Comparison of ENCODE assay signal across 8 cellular contexts in genomic region chr12:107027304-107028053, GRCh38. TPM values are rescaled to one million over a fixed set of nuclear protein-coding genes. Genes with fewer than 3 reads are reported as not detected.
DNase-seq lines count a peak whose midpoint lies in the region; ATAC-seq, FAIRE-seq and TF ChIP-seq lines count a peak whose summit lies in the region.

No MANE protein-coding gene starts in this region.

- peak overlapping the region; percentile 20 for H3K9ac ChIP-seq in keratinocyte (ENCODE audit: control insufficient read depth, extremely low read depth, insufficient read depth, low read length)

- H4K20me1 ChIP-seq in keratinocyte (ENCODE audit: control insufficient read depth, extremely low read depth, insufficient read depth, low read length), result no peaks in the 10 kb centered on the region

- H3K36me3 Mint-ChIP-seq in MCF 10A (ENCODE audit: insufficient read depth, unreplicated experiment), result no peaks in the 10 kb centered on the region
- no peaks in the 10 kb centered on the region for H3K36me3 Mint-ChIP-seq in stimulated activated naive CD8-positive, alpha-beta T cell treated with anti-CD3 and anti-CD28 coated beads, Interleukin-15, Interleukin-2, amounts not matched to agents 100 ng/mL and 50 ng/mL, for 24 hours (ENCODE audit: low read depth)

- no peak overlapping the region for H3K4me3 ChIP-seq in keratinocyte (ENCODE audit: control insufficient read depth in 2 of 3, extremely low read depth in 1 of 3, insufficient read depth in 2 of 3, low read depth in 1 of 3, low read length in 3 of 3)

- H3K9me3 Mint-ChIP-seq in MCF 10A (ENCODE audit: unreplicated experiment), result no peaks in the 10 kb centered on the region
- no peaks in the 10 kb centered on the region for H3K9me3 Mint-ChIP-seq in stimulated activated naive CD8-positive, alpha-beta T cell treated with anti-CD3 and anti-CD28 coated beads, Interleukin-15, Interleukin-2, amounts not matched to agents 100 ng/mL and 50 ng/mL, for 24 hours

- CTCF ChIA-PET in MCF 10A (lab: Yijun Ruan, JAX), result no interaction called here

- POLR2A ChIA-PET in MCF 10A (lab: Yijun Ruan, JAX), result interaction anchor here (0.6 to 1.1 kb wide), 2 partner anchors 27 to 31 kb away, joined by 3 read pairs; no protein-coding TSS in a partner anchor

- dilution Hi-C loops in keratinocyte (cut with MboI; ENCODE audit: extremely low pct_ligation_motif_present, low sequenced_read_pairs), result no loop called here

- peak overlapping the region; percentile 58 for H3K4me2 ChIP-seq in keratinocyte (ENCODE audit: control insufficient read depth, extremely low read depth, insufficient read depth, low read depth, low read length)

- no peaks in the 10 kb centered on the region for H3K9me3 ChIP-seq in keratinocyte (ENCODE audit: control insufficient read depth, low read depth, low read length)

- DNase-seq in DMS53 treated with DMSO at 0.1 percent for 48 hours (lab: John Stamatoyannopoulos, UW; ENCODE audit: unreplicated experiment) (peak; percentile 99), NCI-H2081 (lab: John Stamatoyannopoulos, UW) (peak; percentile 5 to 67), MCF 10A (ENCODE audit: unreplicated experiment) (peak; percentile 62), keratinocyte (ENCODE audit: low read depth, low spot score) (peak; percentile 54), RPMI8226 (no peak), NK-92 (lab: John Stamatoyannopoulos, UW; ENCODE audit: unreplicated experiment) (no peak)

- H3K27me3 Mint-ChIP-seq in MCF 10A (ENCODE audit: insufficient read depth, unreplicated experiment), result no peaks in the 10 kb centered on the region
- no peaks in the 10 kb centered on the region for H3K27me3 Mint-ChIP-seq in stimulated activated naive CD8-positive, alpha-beta T cell treated with anti-CD3 and anti-CD28 coated beads, Interleukin-15, Interleukin-2, amounts not matched to agents 100 ng/mL and 50 ng/mL, for 24 hours

- no peak overlapping the region for H3K4me3 Mint-ChIP-seq in MCF 10A (ENCODE audit: unreplicated experiment)
- H3K4me3 Mint-ChIP-seq in stimulated activated naive CD8-positive, alpha-beta T cell treated with anti-CD3 and anti-CD28 coated beads, Interleukin-15, Interleukin-2, amounts not matched to agents 100 ng/mL and 50 ng/mL, for 24 hours, result peak overlapping the region; percentile 5

- intact Hi-C loops in MCF 10A (cut with micrococcal nuclease), result loop anchor here (1.0 kb wide), 1 partner anchor 65 kb away; no protein-coding TSS in a partner anchor

- no peaks in the 10 kb centered on the region for H3K27me3 ChIP-seq in keratinocyte (ENCODE audit: control insufficient read depth, extremely low read depth, insufficient read depth, low read length)

- H3K4me1 ChIP-seq in keratinocyte (ENCODE audit: control insufficient read depth, extremely low read depth, insufficient read depth, low read length), result peaks cover 24% of the 10 kb centered on the region

- BruUV-seq in MCF 10A (replicated peaks; lab: Mats Ljungman, UMichigan), result no TSS peak

- no peaks in the 10 kb centered on the region for H3K9me1 ChIP-seq in keratinocyte (ENCODE audit: control insufficient read depth, extremely low read depth, insufficient read depth, low read length)

- TF ChIP-seq CTCF in MCF 10A (IDR thresholded peaks at IDR 0.05; ENCODE audit: unreplicated experiment) (no peak), keratinocyte (optimal IDR thresholded peaks at IDR 0.05 in 1 of 3, IDR thresholded peaks at IDR 0.05 in 1 of 3, conservative IDR thresholded peaks at IDR 0.05 in 1 of 3; ENCODE audit: extremely low read depth in 1 of 3, insufficient read depth in 2 of 3, low read length in 3 of 3) (no peak)

- ATAC-seq in GM19455 (IDR thresholded peaks at IDR 0.05; ENCODE audit: unreplicated experiment), result no peak

- no peak overlapping the region for H2AFZ ChIP-seq in keratinocyte (ENCODE audit: control insufficient read depth, low read length)

- H3K36me3 ChIP-seq in keratinocyte (ENCODE audit: control insufficient read depth in 2 of 2, extremely low read depth in 1 of 2, insufficient read depth in 2 of 2, low read length in 2 of 2), result no peaks in the 10 kb centered on the region

- no peaks in the 10 kb centered on the region for H3K79me2 ChIP-seq in keratinocyte (ENCODE audit: control insufficient read depth, insufficient read depth, low read length)

- H3K4me1 Mint-ChIP-seq in MCF 10A (ENCODE audit: insufficient read depth, unreplicated experiment), result peaks cover 7% of the 10 kb centered on the region
- peaks cover 40% of the 10 kb centered on the region for H3K4me1 Mint-ChIP-seq in stimulated activated naive CD8-positive, alpha-beta T cell treated with anti-CD3 and anti-CD28 coated beads, Interleukin-15, Interleukin-2, amounts not matched to agents 100 ng/mL and 50 ng/mL, for 24 hours (ENCODE audit: low read depth)

- peak overlapping the region; percentile 61 for H3K27ac Mint-ChIP-seq in MCF 10A (ENCODE audit: low read depth, unreplicated experiment)
- peak overlapping the region; percentile 76 for H3K27ac Mint-ChIP-seq in stimulated activated naive CD8-positive, alpha-beta T cell treated with anti-CD3 and anti-CD28 coated beads, Interleukin-15, Interleukin-2, amounts not matched to agents 100 ng/mL and 50 ng/mL, for 24 hours

- peak; percentile 48 for FAIRE-seq in keratinocyte (lab: Jason Lieb, UNC)

- peak overlapping the region; percentile 48 for H3K27ac ChIP-seq in keratinocyte (ENCODE audit: control insufficient read depth, insufficient read depth, low read length)

RNA-seq across cellular contexts. Expression of gene MTERF2, which starts 40.5 kb away (rescaled TPM):
- 7.6 and 9.3 TPM in 2 replicates for total RNA-seq in MCF 10A (2022)
- 5.0 to 9.6 TPM (median 7.1 TPM) in 3 replicates for polyA plus RNA-seq in keratinocyte
- polyA plus RNA-seq in keratinocyte (2011; ENCODE audit: low read depth), result 6.1 TPM
- polyA plus RNA-seq in keratinocyte (2011; cell fraction: cytosol; rRNA removed), result 2.8 and 6.0 TPM in 2 replicates
- 17.4 and 19.5 TPM in 2 replicates for polyA plus RNA-seq in keratinocyte (2011; cell fraction: nucleus; rRNA removed)
- 5.4 and 6.7 TPM in 2 replicates for polyA plus RNA-seq in keratinocyte (2012; ENCODE audit: low replicate concordance)
- polyA minus RNA-seq in keratinocyte, result 1.5 to 4.1 TPM in 2 of 3 replicates, not detected in the other
- not detected for polyA minus RNA-seq in keratinocyte (2011; cell fraction: cytosol; rRNA and poly(A)+ RNA removed)
- polyA minus RNA-seq in keratinocyte (2011; cell fraction: nucleus; rRNA and poly(A)+ RNA removed), result 2.1 and 3.5 TPM in 2 replicates

Comparison
In these comparisons a context has a peak if more than half of its experiments do, and no peak if none do; other contexts are left out.
1. DNase-seq: peak in DMS53 treated with DMSO at 0.1 percent for 48 hours (single experiment), NCI-H2081 (2 of 2), MCF 10A (single experiment) and keratinocyte (single experiment); none in RPMI8226 (single experiment) and NK-92 (single experiment).